Comparison of ENCODE assay signal across 1 cellular context in genomic region chr3:80564391-80564790, GRCh38.
TF ChIP-seq lines count a peak whose summit lies in the region.

No MANE protein-coding gene starts in this region.

TF ChIP-seq in SK-N-SH, 30 proteins besides CTCF, POLR2A, EP300 and RAD21 (continued from another document):
- TF ChIP-seq USF1 (IDR thresholded peaks at IDR 0.05; ENCODE audit: borderline replicate concordance, low read depth) (no peak), IRF3 (IDR thresholded peaks at IDR 0.05; ENCODE audit: low read depth, low read length) (no peak), FOXM1 (IDR thresholded peaks at IDR 0.05; ENCODE audit: low read depth) (no peak), EZH2phosphoT487 (IDR thresholded peaks at IDR 0.05; ENCODE audit: borderline replicate concordance, low read depth) (no peak), GABPA (IDR thresholded peaks at IDR 0.05; ENCODE audit: low read depth) (no peak), SMC3 (IDR thresholded peaks at IDR 0.05; ENCODE audit: low read depth, low read length) (no peak), PBX3 (IDR thresholded peaks at IDR 0.05) (no peak), RCOR1 (IDR thresholded peaks at IDR 0.05; ENCODE audit: low read length) (peak; percentile 47; the same call in 1 of the 2 replicates), FOSL2 (IDR thresholded peaks at IDR 0.05; ENCODE audit: borderline replicate concordance, low read depth) (no peak), GATA2 (CRISPR knock-in tag; IDR thresholded peaks at IDR 0.05) (peak; percentile 75), YY1 (IDR thresholded peaks at IDR 0.05; ENCODE audit: low read depth) (no peak), POLR2AphosphoS5 (IDR thresholded peaks at IDR 0.05; ENCODE audit: low read depth, low read length) (no peak), NFIC (IDR thresholded peaks at IDR 0.05; ENCODE audit: borderline replicate concordance) (no peak)
- TF ChIP-seq, protein P1, sequence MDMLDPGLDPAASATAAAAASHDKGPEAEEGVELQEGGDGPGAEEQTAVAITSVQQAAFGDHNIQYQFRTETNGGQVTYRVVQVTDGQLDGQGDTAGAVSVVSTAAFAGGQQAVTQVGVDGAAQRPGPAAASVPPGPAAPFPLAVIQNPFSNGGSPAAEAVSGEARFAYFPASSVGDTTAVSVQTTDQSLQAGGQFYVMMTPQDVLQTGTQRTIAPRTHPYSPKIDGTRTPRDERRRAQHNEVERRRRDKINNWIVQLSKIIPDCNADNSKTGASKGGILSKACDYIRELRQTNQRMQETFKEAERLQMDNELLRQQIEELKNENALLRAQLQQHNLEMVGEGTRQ (IDR thresholded peaks at IDR 0.05; ENCODE audit: borderline replicate concordance, low read depth, low read length), result no peak
